ENCODE assay signal across 16 cellular contexts in genomic region chr6:89862281-89862680, GRCh38. TPM values are rescaled to one million over a fixed set of nuclear protein-coding genes. Genes with fewer than 3 reads are reported as not detected.
DNase-seq lines count a peak whose midpoint lies in the region; ATAC-seq and TF ChIP-seq lines count a peak whose summit lies in the region.
"Had no signal": no experiment of that assay in that cellular context is flagged by ENCODE, and none has a peak within 500 bp of the region (broad histone marks: within the 10 kb centered on the region; RNA-seq: fewer than 3 reads in every experiment).

No MANE protein-coding gene starts in this region.

- H3K4me3 Mint-ChIP-seq in activated T-cell treated with anti-CD3 and anti-CD28 coated beads, Interleukin-2, amount 50 U/mL, for 72 hours = peak overlapping the region in 1 of 2 donors; percentile 30
- no peak overlapping the region for H3K4me3 Mint-ChIP-seq in activated T-cell treated with anti-CD3 and anti-CD28 coated beads, Interleukin-2, amount 50 U/mL, for 24 hours
- H3K4me3 Mint-ChIP-seq in stimulated activated naive CD8-positive, alpha-beta T cell treated with anti-CD3 and anti-CD28 coated beads, Interleukin-15, amount 100 ng/mL, for 72 hours = no peak overlapping the region

- H3K27me3 ChIP-seq in psoas muscle (ENCODE audit: insufficient read depth in 3 of 3, low read length in 2 of 3) = no peaks in the 10 kb centered on the region
- H3K27me3 ChIP-seq: testis had no signal

- intact Hi-C loops in psoas muscle (cut with DNase I) = no loop called here

- TF ChIP-seq CTCF in psoas muscle (IDR thresholded peaks at IDR 0.05) = no peak

- ATAC-seq in activated T-cell treated with anti-CD3 and anti-CD28 coated beads, Interleukin-2, amount 50 U/mL, for 72 hours (replicated peaks in 1 of 2) = no peak
- ATAC-seq in GM21737 (IDR thresholded peaks at IDR 0.05; ENCODE audit: unreplicated experiment) (peak; percentile 63), HG03280 (IDR thresholded peaks at IDR 0.05; ENCODE audit: unreplicated experiment) (peak; percentile 64), psoas muscle (no peak)
- ATAC-seq in stimulated activated naive CD8-positive, alpha-beta T cell treated with anti-CD3 and anti-CD28 coated beads, Interleukin-15, amount 100 ng/mL, for 72 hours = no peak
- ATAC-seq: left ventricle myocardium superior had no signal

- peaks cover 30 to 56% of the 10 kb centered on the region in 2 donors for H3K36me3 Mint-ChIP-seq in activated T-cell treated with anti-CD3 and anti-CD28 coated beads, Interleukin-2, amount 50 U/mL, for 72 hours (ENCODE audit: insufficient read depth in 2 of 2)
- H3K36me3 Mint-ChIP-seq in activated T-cell treated with anti-CD3 and anti-CD28 coated beads, Interleukin-2, amount 50 U/mL, for 24 hours (ENCODE audit: low read depth) = peaks cover 87% of the 10 kb centered on the region

- H3K4me1 Mint-ChIP-seq in activated T-cell treated with anti-CD3 and anti-CD28 coated beads, Interleukin-2, amount 50 U/mL, for 72 hours (ENCODE audit: low read depth) = peaks cover 7% of the 10 kb centered on the region
- H3K4me1 Mint-ChIP-seq in activated T-cell treated with anti-CD3 and anti-CD28 coated beads, Interleukin-2, amount 50 U/mL, for 24 hours (ENCODE audit: low read depth) = peaks cover 14% of the 10 kb centered on the region
- no peaks in the 10 kb centered on the region for H3K4me1 Mint-ChIP-seq in stimulated activated naive CD8-positive, alpha-beta T cell treated with anti-CD3 and anti-CD28 coated beads, Interleukin-15, amount 100 ng/mL, for 72 hours

- no peak overlapping the region for H3K4me3 ChIP-seq in psoas muscle
- H3K4me3 ChIP-seq: testis had no signal

- H3K9me3 Mint-ChIP-seq in activated T-cell treated with anti-CD3 and anti-CD28 coated beads, Interleukin-2, amount 50 U/mL, for 72 hours = peaks cover 4% of the 10 kb centered on the region in 2 donors
- peaks cover 4% of the 10 kb centered on the region for H3K9me3 Mint-ChIP-seq in activated T-cell treated with anti-CD3 and anti-CD28 coated beads, Interleukin-2, amount 50 U/mL, for 24 hours
- peaks cover 8 to 13% of the 10 kb centered on the region in 2 donors for H3K9me3 Mint-ChIP-seq in stimulated activated naive CD8-positive, alpha-beta T cell treated with anti-CD3 and anti-CD28 coated beads, Interleukin-15, amount 100 ng/mL, for 72 hours

- no peaks in the 10 kb centered on the region for H3K27me3 Mint-ChIP-seq in activated T-cell treated with anti-CD3 and anti-CD28 coated beads, Interleukin-2, amount 50 U/mL, for 72 hours (ENCODE audit: low read depth)
- no peaks in the 10 kb centered on the region for H3K27me3 Mint-ChIP-seq in activated T-cell treated with anti-CD3 and anti-CD28 coated beads, Interleukin-2, amount 50 U/mL, for 24 hours
- H3K27me3 Mint-ChIP-seq in stimulated activated naive CD8-positive, alpha-beta T cell treated with anti-CD3 and anti-CD28 coated beads, Interleukin-15, amount 100 ng/mL, for 72 hours = no peaks in the 10 kb centered on the region

- H3K4me1 ChIP-seq in psoas muscle = no peaks in the 10 kb centered on the region
- H3K4me1 ChIP-seq: testis had no signal

- no peak for DNase-seq in activated T-cell treated with anti-CD3 and anti-CD28 coated beads, Interleukin-2, amount 50 U/mL, for 72 hours
- DNase-seq in activated T-cell treated with anti-CD3 and anti-CD28 coated beads, Interleukin-2, amount 50 U/mL, for 24 hours = no peak
- no peak for DNase-seq in stimulated activated naive CD8-positive, alpha-beta T cell treated with anti-CD3 and anti-CD28 coated beads, Interleukin-15, amount 100 ng/mL, for 72 hours
- no peak for DNase-seq in foreskin melanocyte
- DNase-seq in stimulated activated CD4-positive, alpha-beta T cell treated with anti-CD3 and anti-CD28 coated beads, Interleukin-4, amount 100 ng/mL, for 24 hours = no peak
- DNase-seq in psoas muscle = no peak
- DNase-seq: activated CD4-positive, CD25-positive, alpha-beta regulatory T cell treated with anti-CD3 and anti-CD28 coated beads, Interleukin-2, amount 50 U/mL, for 72 hours; glutamatergic neuron; left ventricle myocardium superior; occipital lobe; SHP77 treated with DMSO at 0.1 percent for 48 hours; stimulated activated CD4-positive, alpha-beta T cell treated with anti-CD3 and anti-CD28 coated beads, Interleukin-4, amount 100 ng/mL, for 1 hour; testis had no signal

- H3K9me3 ChIP-seq in psoas muscle = no peaks in the 10 kb centered on the region
- H3K9me3 ChIP-seq: testis had no signal

- peak overlapping the region; percentile 77 for H3K27ac Mint-ChIP-seq in activated T-cell treated with anti-CD3 and anti-CD28 coated beads, Interleukin-2, amount 50 U/mL, for 72 hours
- no peak overlapping the region for H3K27ac Mint-ChIP-seq in activated T-cell treated with anti-CD3 and anti-CD28 coated beads, Interleukin-2, amount 50 U/mL, for 24 hours
- peak overlapping the region; percentile 40 to 64 for H3K27ac Mint-ChIP-seq in stimulated activated naive CD8-positive, alpha-beta T cell treated with anti-CD3 and anti-CD28 coated beads, Interleukin-15, amount 100 ng/mL, for 72 hours

- peaks cover 5 to 95% of the 10 kb centered on the region in 2 donors for H3K36me3 ChIP-seq in psoas muscle (ENCODE audit: insufficient read depth in 1 of 2, low read depth in 1 of 2)

- no peak overlapping the region for H3K27ac ChIP-seq in psoas muscle
- H3K27ac ChIP-seq: testis had no signal

- WGBS in psoas muscle, 3 donors = 96 to 97% (median 97%) methylated on average over 5 of the region's 5 CpGs

RNA-seq across cellular contexts. Expression of gene GJA10, which starts 32.0 kb away (rescaled TPM):
- not detected for total RNA-seq in activated T-cell treated with anti-CD3 and anti-CD28 coated beads, Interleukin-2, amount 50 U/mL, for 72 hours
- total RNA-seq in psoas muscle = not detected
- not detected for polyA plus RNA-seq in psoas muscle
- total RNA-seq: left ventricle myocardium superior, occipital lobe had no signal
- polyA plus RNA-seq: adipose tissue had no signal

RNA-seq across cellular contexts. Expression of gene CASP8AP2, which starts 32.6 kb away (rescaled TPM):
- 10 to 100 TPM; 27.2 to 36.1 TPM for total RNA-seq in activated T-cell treated with anti-CD3 and anti-CD28 coated beads, Interleukin-2, amount 50 U/mL, for 72 hours
- total RNA-seq in psoas muscle = 10 to 100 TPM in 3 of 4 donors, 1 to 10 TPM in 1; 8.6 to 14.4 (median 11.1) TPM
- 10 to 100 TPM in 1 of 3 donors, 1 to 10 TPM in 2; 3.0 to 13.3 (median 3.8) TPM for polyA plus RNA-seq in psoas muscle

RNA-seq across cellular contexts. Expression of gene MDN1, which starts 42.7 kb away (rescaled TPM):
- total RNA-seq in activated T-cell treated with anti-CD3 and anti-CD28 coated beads, Interleukin-2, amount 50 U/mL, for 72 hours = 10 to 100 TPM; 41.0 to 48.2 TPM
- total RNA-seq in psoas muscle = 10 to 100 TPM; 14.2 to 27.2 (median 24.6) TPM
- polyA plus RNA-seq in psoas muscle = 10 to 100 TPM in 1 of 3 donors, 1 to 10 TPM in 2; 7.5 to 14.6 (median 9.8) TPM

Comparison
In these comparisons a context has a peak if more than half of its experiments do, and no peak if none do; other contexts are left out.
1. ATAC-seq: peak in GM21737 (single experiment) and HG03280 (single experiment); none in activated T-cell treated with anti-CD3 and anti-CD28 coated beads, Interleukin-2, amount 50 U/mL, for 72 hours (0 of 2), stimulated activated naive CD8-positive, alpha-beta T cell treated with anti-CD3 and anti-CD28 coated beads, Interleukin-15, amount 100 ng/mL, for 72 hours (single experiment) and psoas muscle (0 of 4).